1 cellular context compared by ENCODE assay signal in genomic region chr2:42132966-42133641, GRCh38.
A peak's percentile ranks its signal among the peaks of the same experiment; 100 is the strongest.
TF ChIP-seq lines count a peak whose summit lies in the region.

No MANE protein-coding gene starts in this region.

TF ChIP-seq in K562, 482 proteins besides CTCF, POLR2A, EP300 and RAD21 (continued from another document):
- TF ChIP-seq PRDM10 (IDR thresholded peaks at IDR 0.05; ENCODE audit: partially characterized antibody) (no peak), HSF4 (CRISPR knock-in tag; IDR thresholded peaks at IDR 0.05; ENCODE audit: borderline replicate concordance) (no peak), E2F1 (CRISPR knock-in tag; IDR thresholded peaks at IDR 0.05) (no peak), RNF2 (IDR thresholded peaks at IDR 0.05) (peak; percentile 64; the same call in 1 of the 2 replicates), AFF1 (IDR thresholded peaks at IDR 0.05; ENCODE audit: low read depth in 1 of 2, partially characterized antibody in 2 of 2) (no peak), JUND (IDR thresholded peaks at IDR 0.05; ENCODE audit: borderline replicate concordance, low read depth, low read length) (peak; percentile 97), JUND (tag; IDR thresholded peaks at IDR 0.05; ENCODE audit: borderline replicate concordance, low read depth, low read length) (peak; percentile 96; the same call in 2 of the 3 replicates), ZKSCAN3 (CRISPR knock-in tag; IDR thresholded peaks at IDR 0.05) (no peak), TEAD4 (IDR thresholded peaks at IDR 0.05; ENCODE audit: low read length) (no peak; the same call in 1 of the 2 replicates), TEAD4 (CRISPR knock-in tag; IDR thresholded peaks at IDR 0.05; ENCODE audit: borderline replicate concordance) (no peak), ZNF316 (IDR thresholded peaks at IDR 0.05) (no peak), IRF2 (CRISPR knock-in tag; IDR thresholded peaks at IDR 0.05) (no peak), E2F3 (CRISPR knock-in tag; IDR thresholded peaks at IDR 0.05) (no peak)
